In genomic region chr9:130201974-130202373, GRCh38 we compare ENCODE assay signal across 25 cellular contexts. TPM values are rescaled to one million over a fixed set of nuclear protein-coding genes. Genes with fewer than 3 reads are reported as not detected.
DNase-seq lines count a peak whose midpoint lies in the region; ATAC-seq and TF ChIP-seq lines count a peak whose summit lies in the region.
"Had no signal": no experiment of that assay in that cellular context is flagged by ENCODE, and none has a peak within 500 bp of the region (broad histone marks: within the 10 kb centered on the region; RNA-seq: fewer than 3 reads in every experiment).

No MANE protein-coding gene starts in this region.

- peaks cover 0 to 61% (median 56%) of the 10 kb centered on the region in 4 donors for H3K4me1 ChIP-seq in sigmoid colon
- H3K4me1 ChIP-seq in HAP-1 = no peaks in the 10 kb centered on the region
- H3K4me1 ChIP-seq: pancreas, spleen had no signal

- peak overlapping the region; percentile 94 to 99 (median 96) for H3K27ac ChIP-seq in sigmoid colon
- H3K27ac ChIP-seq: BLaER1 treated with 17β-estradiol and CSF1 and Interleukin-3, amounts not matched to agents 10 nM and 100 nM; pancreas; spleen had no signal

- peaks cover 0 to 2% (median 0%) of the 10 kb centered on the region in 5 experiments for H3K9me3 Mint-ChIP-seq in brain
- H3K9me3 Mint-ChIP-seq: activated CD8-positive, alpha-beta T cell treated with anti-CD3 and anti-CD28 coated beads for 36 hours; activated naive CD8-positive, alpha-beta T cell treated with anti-CD3 and anti-CD28 coated beads, Interleukin-2, amount 10 ng/mL, durations not matched to agents 7 days and 5 days; mesothelial cell of epicardium; natural killer cell treated with Interleukin-12 subunit alpha and Interleukin-12 subunit beta and Interleukin-15 and Interleukin-18, amount 100 ng/mL, for 72 hours had no signal

- H3K27ac Mint-ChIP-seq in brain = peak overlapping the region in 3 of 5 experiments; percentile 35 to 53 (median 48)
- H3K27ac Mint-ChIP-seq: activated CD8-positive, alpha-beta T cell treated with anti-CD3 and anti-CD28 coated beads for 36 hours; activated naive CD8-positive, alpha-beta T cell treated with anti-CD3 and anti-CD28 coated beads, Interleukin-2, amount 10 ng/mL, durations not matched to agents 7 days and 5 days; mesothelial cell of epicardium; natural killer cell treated with Interleukin-12 subunit alpha and Interleukin-12 subunit beta and Interleukin-15 and Interleukin-18, amount 100 ng/mL, for 72 hours had no signal

- H3K36me3 ChIP-seq in sigmoid colon = peaks cover 0 to 11% (median 3%) of the 10 kb centered on the region in 4 donors
- H3K36me3 ChIP-seq in HAP-1 (replicated peaks) = no peaks in the 10 kb centered on the region
- H3K36me3 ChIP-seq: pancreas, spleen had no signal

- H3K4me1 Mint-ChIP-seq in brain = peaks cover 24% of the 10 kb centered on the region
- H3K4me1 Mint-ChIP-seq: activated naive CD8-positive, alpha-beta T cell treated with anti-CD3 and anti-CD28 coated beads, Interleukin-2, amount 10 ng/mL, durations not matched to agents 7 days and 5 days had no signal

- 64 to 81% methylated on average over 8 of the region's 8 CpGs for WGBS in sigmoid colon, 2 donors

- intact Hi-C loops in sigmoid colon (cut with DNase I) = no loop called here

- peak; percentile 52 for DNase-seq in HuH-7.5 (ENCODE audit: low spot score)
- peak; percentile 68 for DNase-seq in left lobe of liver (ENCODE audit: low spot score)
- DNase-seq in sigmoid colon = peak; percentile 62
- DNase-seq in SHP77 treated with DMSO at 0.1 percent for 48 hours (lab: John Stamatoyannopoulos, UW) = no peak
- no peak for DNase-seq in HAP-1 (ENCODE audit: low spot score in 2 of 2)
- no peak for DNase-seq in activated CD4-positive, alpha-beta T cell treated with anti-CD3 and anti-CD28 coated beads for 48 hours
- DNase-seq: activated CD8-positive, alpha-beta T cell treated with anti-CD3 and anti-CD28 coated beads for 36 hours; activated effector memory CD4-positive, alpha-beta T cell treated with Interleukin-2 at 50 U/mL for 16 hours; activated naive CD8-positive, alpha-beta T cell treated with anti-CD3 and anti-CD28 coated beads, Interleukin-2, amount 10 ng/mL, durations not matched to agents 7 days and 5 days; DMS53; foreskin fibroblast; Karpas-422; left ventricle myocardium superior; NCI-H1436 treated with DMSO at 0.1 percent for 48 hours; NCI-H446 treated with DMSO at 0.1 percent for 48 hours; NCI-H82; spleen; T-helper 1 cell had no signal

- no peaks in the 10 kb centered on the region for H3K27me3 ChIP-seq in sigmoid colon
- no peaks in the 10 kb centered on the region for H3K27me3 ChIP-seq in HAP-1 (ENCODE audit: low read depth)
- H3K27me3 ChIP-seq: BLaER1 treated with 17β-estradiol and CSF1 and Interleukin-3, amounts not matched to agents 10 nM and 100 nM; pancreas; spleen had no signal

- no peak overlapping the region for H3K4me3 ChIP-seq in sigmoid colon
- H3K4me3 ChIP-seq in HAP-1 = no peak overlapping the region
- H3K4me3 ChIP-seq: BLaER1 treated with 17β-estradiol and CSF1 and Interleukin-3, amounts not matched to agents 10 nM and 100 nM; pancreas; spleen had no signal

- no peak overlapping the region for H3K4me3 Mint-ChIP-seq in brain
- H3K4me3 Mint-ChIP-seq: activated CD8-positive, alpha-beta T cell treated with anti-CD3 and anti-CD28 coated beads for 36 hours; activated naive CD8-positive, alpha-beta T cell treated with anti-CD3 and anti-CD28 coated beads, Interleukin-2, amount 10 ng/mL, durations not matched to agents 7 days and 5 days; mesothelial cell of epicardium; natural killer cell treated with Interleukin-12 subunit alpha and Interleukin-12 subunit beta and Interleukin-15 and Interleukin-18, amount 100 ng/mL, for 72 hours had no signal

- ATAC-seq in left lobe of liver (peak; percentile 84), HG02759 (IDR thresholded peaks at IDR 0.05; ENCODE audit: unreplicated experiment) (no peak)
- ATAC-seq: activated CD4-positive, CD25-positive, alpha-beta regulatory T cell treated with anti-CD3 and anti-CD28 coated beads, Interleukin-2, amount 50 U/mL, for 24 hours; activated CD8-positive, alpha-beta T cell treated with anti-CD3 and anti-CD28 coated beads for 36 hours; left ventricle myocardium superior had no signal

- no peaks in the 10 kb centered on the region for H3K27me3 Mint-ChIP-seq in brain
- H3K27me3 Mint-ChIP-seq: activated CD8-positive, alpha-beta T cell treated with anti-CD3 and anti-CD28 coated beads for 36 hours; activated naive CD8-positive, alpha-beta T cell treated with anti-CD3 and anti-CD28 coated beads, Interleukin-2, amount 10 ng/mL, durations not matched to agents 7 days and 5 days; natural killer cell treated with Interleukin-12 subunit alpha and Interleukin-12 subunit beta and Interleukin-15 and Interleukin-18, amount 100 ng/mL, for 72 hours had no signal

- TF ChIP-seq POLR2A in sigmoid colon (IDR thresholded peaks at IDR 0.05) = no peak

- peaks cover 36% of the 10 kb centered on the region for H3K36me3 Mint-ChIP-seq in brain
- H3K36me3 Mint-ChIP-seq: activated naive CD8-positive, alpha-beta T cell treated with anti-CD3 and anti-CD28 coated beads, Interleukin-2, amount 10 ng/mL, durations not matched to agents 7 days and 5 days; natural killer cell treated with Interleukin-12 subunit alpha and Interleukin-12 subunit beta and Interleukin-15 and Interleukin-18, amount 100 ng/mL, for 72 hours had no signal

- TF ChIP-seq CTCF in brain (conservative IDR thresholded peaks at IDR 0.05) = no peak
- TF ChIP-seq CTCF in sigmoid colon (IDR thresholded peaks at IDR 0.05) = no peak

- no peak for TF ChIP-seq EP300 in sigmoid colon (IDR thresholded peaks at IDR 0.05)

- H3K9me3 ChIP-seq in sigmoid colon = no peaks in the 10 kb centered on the region
- no peaks in the 10 kb centered on the region for H3K9me3 ChIP-seq in HAP-1
- H3K9me3 ChIP-seq: BLaER1 treated with 17β-estradiol and CSF1 and Interleukin-3, amounts not matched to agents 10 nM and 100 nM; pancreas; spleen had no signal

- in situ Hi-C loops in HAP-1 (cut with MboI; ENCODE audit: low sequenced_read_pairs) = no loop called here

RNA-seq across cellular contexts. Expression of gene NCS1, which starts 29.8 kb away (rescaled TPM):
- polyA plus RNA-seq in brain (ENCODE audit: insufficient read depth, low read depth, low replicate concordance) = 120 TPM
- total RNA-seq in left lobe of liver = 2.5 TPM
- total RNA-seq in sigmoid colon = 100 to 1,000 TPM in 1 of 4 donors, 10 to 100 TPM in 3; 78.5 to 133 (median 96.9) TPM
- polyA plus RNA-seq in sigmoid colon = 1 to 10 TPM in 2 of 3 donors, under 1 TPM in 1; 0.69 to 8.9 (median 4.2) TPM

Comparison
In these comparisons a context has a peak if more than half of its experiments do, and no peak if none do; other contexts are left out.
1. DNase-seq: peak in HuH-7.5 (single experiment), left lobe of liver (single experiment) and sigmoid colon (single experiment); none in SHP77 treated with DMSO at 0.1 percent for 48 hours (single experiment), HAP-1 (0 of 2) and activated CD4-positive, alpha-beta T cell treated with anti-CD3 and anti-CD28 coated beads for 48 hours (single experiment).
2. RNA of gene NCS1, which starts 29.8 kb away (total RNA-seq): 78.5 to 133 TPM in sigmoid colon; 2.5 TPM in left lobe of liver (single experiment); every median in the first group is over 10 times any median in the second.